In the genomic region with DNA sequence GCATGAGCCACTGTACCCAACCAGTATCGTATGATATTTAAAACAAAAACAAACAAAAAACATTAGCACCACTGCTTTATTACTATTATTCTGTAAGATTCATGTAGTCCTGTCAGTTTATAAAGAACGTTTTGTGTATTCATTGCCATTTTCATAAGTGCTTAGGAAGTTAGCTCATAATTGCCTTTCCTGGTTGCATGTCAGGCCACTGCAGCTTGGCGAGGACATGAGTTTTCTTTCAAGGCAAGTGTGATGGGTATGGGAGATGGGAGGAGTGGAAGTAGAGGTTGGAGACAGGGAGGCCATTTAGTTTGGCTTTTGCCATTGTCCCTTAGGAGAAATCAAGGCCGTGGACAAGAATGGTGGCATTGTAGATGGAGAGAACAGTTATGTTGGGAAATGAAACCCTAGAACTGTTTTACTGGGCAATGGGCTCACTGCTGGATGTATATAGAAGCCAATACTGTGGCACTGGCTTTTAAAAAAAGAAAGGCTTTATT, we compare ENCODE assay signal across 22 cellular contexts.
"Had no signal": no experiment of that assay in that cellular context is flagged by ENCODE, and none has a peak within 500 bp of the region (broad histone marks: within the 10 kb centered on the region; RNA-seq: fewer than 3 reads in every experiment).

No MANE protein-coding gene starts in this region.

- H3K4me3 Mint-ChIP-seq: activated naive CD4-positive, alpha-beta T cell treated with anti-CD3 and anti-CD28 coated beads, Interleukin-2, amount 10 ng/mL, durations not matched to agents 7 days and 5 days; activated naive CD8-positive, alpha-beta T cell treated with anti-CD3 and anti-CD28 coated beads, Interleukin-2, amount 50 U/mL, for 24 hours; activated T-helper 1 cell treated with anti-CD3 and anti-CD28 coated beads, Interleukin-12 subunit alpha, Interleukin-12 subunit beta, Interleukin-2, Interleukin-4 antibody, amounts not matched to agents 30 ng/mL and 10 ng/mL and 1 ng/mL, durations not matched to agents 14 hours and 24 hours and 36 hours; stimulated activated memory B cell treated with anti-CD40 and anti-IgM and Interleukin-4, amounts not matched to agents 10 μg/mL and 1 μg/mL and 100 μg/mL, for 72 hours; T-cell; T-helper 2 cell treated with Interferon-gamma antibody and Interleukin-4, amounts not matched to agents 5 μg/mL and 100 μg/mL, for 36 hours had no signal

- H3K4me1 Mint-ChIP-seq: activated naive CD4-positive, alpha-beta T cell treated with anti-CD3 and anti-CD28 coated beads, Interleukin-2, amount 10 ng/mL, durations not matched to agents 7 days and 5 days; activated naive CD8-positive, alpha-beta T cell treated with anti-CD3 and anti-CD28 coated beads, Interleukin-2, amount 50 U/mL, for 24 hours had no signal

- H3K27me3 Mint-ChIP-seq: activated naive CD4-positive, alpha-beta T cell treated with anti-CD3 and anti-CD28 coated beads, Interleukin-2, amount 10 ng/mL, durations not matched to agents 7 days and 5 days; activated naive CD8-positive, alpha-beta T cell treated with anti-CD3 and anti-CD28 coated beads, Interleukin-2, amount 50 U/mL, for 24 hours; naive B cell; stimulated activated memory B cell treated with anti-CD40 and anti-IgM and Interleukin-4, amounts not matched to agents 10 μg/mL and 1 μg/mL and 100 μg/mL, for 72 hours; T-cell had no signal

- H3K27ac Mint-ChIP-seq: activated naive CD4-positive, alpha-beta T cell treated with anti-CD3 and anti-CD28 coated beads, Interleukin-2, amount 10 ng/mL, durations not matched to agents 7 days and 5 days; activated naive CD8-positive, alpha-beta T cell treated with anti-CD3 and anti-CD28 coated beads, Interleukin-2, amount 50 U/mL, for 24 hours; activated T-helper 1 cell treated with anti-CD3 and anti-CD28 coated beads, Interleukin-12 subunit alpha, Interleukin-12 subunit beta, Interleukin-2, Interleukin-4 antibody, amounts not matched to agents 30 ng/mL and 10 ng/mL and 1 ng/mL, durations not matched to agents 14 hours and 24 hours and 36 hours; naive B cell; stimulated activated memory B cell treated with anti-CD40 and anti-IgM and Interleukin-4, amounts not matched to agents 10 μg/mL and 1 μg/mL and 100 μg/mL, for 72 hours; T-helper 2 cell treated with Interferon-gamma antibody and Interleukin-4, amounts not matched to agents 5 μg/mL and 100 μg/mL, for 36 hours had no signal

- ATAC-seq: activated naive CD8-positive, alpha-beta T cell treated with anti-CD3 and anti-CD28 coated beads, Interleukin-2, amount 50 U/mL, for 24 hours; pancreas; stimulated activated memory B cell treated with anti-CD40 and anti-IgM and Interleukin-4, amounts not matched to agents 10 μg/mL and 1 μg/mL and 100 μg/mL, for 72 hours; T-cell had no signal

- DNase-seq: activated CD4-positive, alpha-beta T cell treated with anti-CD3 and anti-CD28 coated beads for 4 hours; activated CD4-positive, alpha-beta T cell treated with anti-CD3 and anti-CD28 coated beads, Interleukin-2, amount 50 U/mL, for 4 hours; activated gamma-delta T cell; activated naive CD4-positive, alpha-beta T cell treated with anti-CD3 and anti-CD28 coated beads, Interleukin-2, amount 10 ng/mL, durations not matched to agents 7 days and 5 days; activated naive CD8-positive, alpha-beta T cell treated with anti-CD3 and anti-CD28 coated beads, Interleukin-2, amount 50 U/mL, for 24 hours; activated T-cell treated with anti-CD3 and anti-CD28 coated beads for 4 hours; amygdala; central memory CD4-positive, alpha-beta T cell; esophagus squamous epithelium; left ventricle myocardium inferior; naive B cell; nucleus accumbens; pancreas; stimulated activated CD4-positive, alpha-beta T cell treated with anti-CD3 and anti-CD28 coated beads, Interleukin-1b, Interleukin-23, amount 100 ng/mL, for 48 hours; stimulated activated CD4-positive, alpha-beta T cell treated with anti-CD3 and anti-CD28 coated beads, Interleukin-4, amount 100 ng/mL, for 4 hours; stimulated activated CD8-positive, alpha-beta memory T cell treated with anti-CD3 and anti-CD28 coated beads, Interleukin-4, amount 100 ng/mL, for 48 hours; T-cell; testis; transverse colon had no signal

- H3K36me3 Mint-ChIP-seq: naive B cell had no signal

- H3K9me3 Mint-ChIP-seq: activated naive CD4-positive, alpha-beta T cell treated with anti-CD3 and anti-CD28 coated beads, Interleukin-2, amount 10 ng/mL, durations not matched to agents 7 days and 5 days; activated naive CD8-positive, alpha-beta T cell treated with anti-CD3 and anti-CD28 coated beads, Interleukin-2, amount 50 U/mL, for 24 hours; activated T-helper 1 cell treated with anti-CD3 and anti-CD28 coated beads, Interleukin-12 subunit alpha, Interleukin-12 subunit beta, Interleukin-2, Interleukin-4 antibody, amounts not matched to agents 30 ng/mL and 10 ng/mL and 1 ng/mL, durations not matched to agents 14 hours and 24 hours and 36 hours; naive B cell; stimulated activated memory B cell treated with anti-CD40 and anti-IgM and Interleukin-4, amounts not matched to agents 10 μg/mL and 1 μg/mL and 100 μg/mL, for 72 hours; T-cell; T-helper 2 cell treated with Interferon-gamma antibody and Interleukin-4, amounts not matched to agents 5 μg/mL and 100 μg/mL, for 36 hours had no signal
